Comparison of ENCODE assay signal across 8 cellular contexts in the genomic region with DNA sequence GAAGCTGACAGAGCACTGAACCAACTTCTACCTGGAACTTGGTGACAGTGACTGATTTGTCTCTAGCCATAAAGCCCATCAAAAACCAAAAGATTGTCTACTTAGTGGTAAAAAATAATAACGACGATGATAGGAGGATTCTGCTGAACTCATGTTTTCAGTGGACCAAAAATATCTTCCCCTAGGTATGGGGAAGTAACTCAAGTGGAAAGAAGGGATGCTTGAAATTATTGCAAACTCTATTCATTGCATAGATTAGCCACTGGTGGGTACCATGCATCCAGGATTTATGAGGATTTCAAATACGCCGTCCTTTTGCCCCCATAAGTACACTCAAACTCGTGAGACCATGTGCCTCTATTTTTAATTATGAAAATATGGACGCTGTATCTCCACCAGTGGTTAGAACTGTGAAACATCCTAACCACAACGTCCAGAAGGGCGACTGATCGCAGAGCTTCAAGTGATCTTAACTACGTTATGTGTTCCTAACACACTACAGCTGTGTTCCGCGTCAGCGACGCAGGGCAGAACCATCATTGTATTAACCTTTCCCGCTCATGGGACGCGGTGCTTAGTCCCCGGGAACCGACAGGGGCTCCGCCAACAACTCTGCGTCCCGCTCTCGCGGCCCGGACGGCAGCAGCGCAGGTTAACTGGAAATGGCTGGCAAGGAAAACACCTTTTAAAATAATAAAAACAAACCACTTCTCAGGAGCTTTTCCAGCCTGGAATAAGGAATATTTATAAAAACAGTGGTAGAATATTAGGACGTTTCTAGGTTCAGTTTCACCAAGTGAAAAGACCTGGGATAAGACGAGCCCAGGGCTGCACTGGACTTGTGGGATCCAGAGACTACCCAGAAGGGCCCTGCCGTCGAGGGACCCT. TPM values are rescaled to one million over a fixed set of nuclear protein-coding genes. Genes with fewer than 3 reads are reported as not detected.
DNase-seq lines count a peak whose midpoint lies in the region; ATAC-seq and TF ChIP-seq lines count a peak whose summit lies in the region.

No MANE protein-coding gene starts in this region.

- peaks cover 20% of the 10 kb centered on the region for H3K4me1 ChIP-seq in lower lobe of right lung

- ATAC-seq in HG03066 (IDR thresholded peaks at IDR 0.05; ENCODE audit: low read depth, unreplicated experiment) (peak; percentile 35), lower lobe of right lung (peak; percentile 67 to 74)

- POLR2A ChIA-PET in activated CD4-positive, alpha-beta T cell treated with anti-CD3 and anti-CD28 coated beads, Interleukin-2, amount 10 ng/mL, durations not matched to agents 7 days and 5 days (lab: Charles Lee) = no interaction called here

- DNase-seq in SKM-1 treated with dmso at 0.1 percent for 144 hours (lab: John Stamatoyannopoulos, UW; ENCODE audit: unreplicated experiment) = peak; percentile 40
- DNase-seq in SKM-1 (lab: John Stamatoyannopoulos, UW; ENCODE audit: unreplicated experiment) = no peak
- peak; percentile 24 for DNase-seq in NCI-H510A (lab: John Stamatoyannopoulos, UW)
- DNase-seq in activated CD4-positive, alpha-beta T cell treated with anti-CD3 and anti-CD28 coated beads, Interleukin-2, amount 10 ng/mL, durations not matched to agents 7 days and 5 days = peak; percentile 58
- peak; percentile 32 to 71 for DNase-seq in dermis microvascular lymphatic vessel endothelial cell (ENCODE audit: low read depth in 2 of 2)
- peak; percentile 61 for DNase-seq in lower lobe of right lung
- DNase-seq in stimulated activated CD4-positive, alpha-beta T cell treated with anti-CD3 and anti-CD28 coated beads, TNF-alpha, amount 100 ng/mL, for 4 hours (ENCODE audit: low read depth in 3 of 3) = peak; percentile 5 to 13 (median 7)

- CTCF ChIA-PET in activated CD4-positive, alpha-beta T cell treated with anti-CD3 and anti-CD28 coated beads, Interleukin-2, amount 10 ng/mL, durations not matched to agents 7 days and 5 days (lab: Charles Lee) = interaction anchor here (0.7 to 3.6 kb wide), 6 partner anchors 11 to 54 kb away, joined by 3 to 15 read pairs (median 4); no protein-coding TSS in a partner anchor

- intact Hi-C loops in lower lobe of right lung (cut with DNase I) = no loop called here

- no peaks in the 10 kb centered on the region for H3K9me3 ChIP-seq in lower lobe of right lung

- peak overlapping the region; percentile 92 for H3K27ac Mint-ChIP-seq in activated CD4-positive, alpha-beta T cell treated with anti-CD3 and anti-CD28 coated beads, Interleukin-2, amount 10 ng/mL, durations not matched to agents 7 days and 5 days

- no peaks in the 10 kb centered on the region for H3K27me3 ChIP-seq in lower lobe of right lung (ENCODE audit: low read depth)

- H3K4me3 ChIP-seq in lower lobe of right lung = peak overlapping the region; percentile 90

- peaks cover 25% of the 10 kb centered on the region for H3K36me3 ChIP-seq in lower lobe of right lung

- peak overlapping the region; percentile 80 for H3K4me3 Mint-ChIP-seq in activated CD4-positive, alpha-beta T cell treated with anti-CD3 and anti-CD28 coated beads, Interleukin-2, amount 10 ng/mL, durations not matched to agents 7 days and 5 days

- H3K27ac ChIP-seq in lower lobe of right lung = peak overlapping the region; percentile 92

- peaks cover 20% of the 10 kb centered on the region for H3K36me3 Mint-ChIP-seq in activated CD4-positive, alpha-beta T cell treated with anti-CD3 and anti-CD28 coated beads, Interleukin-2, amount 10 ng/mL, durations not matched to agents 7 days and 5 days (ENCODE audit: low read depth)

- no peak for TF ChIP-seq CTCF in lower lobe of right lung (IDR thresholded peaks at IDR 0.05)

- no peaks in the 10 kb centered on the region for H3K9me3 Mint-ChIP-seq in activated CD4-positive, alpha-beta T cell treated with anti-CD3 and anti-CD28 coated beads, Interleukin-2, amount 10 ng/mL, durations not matched to agents 7 days and 5 days

- peaks cover 34% of the 10 kb centered on the region for H3K4me1 Mint-ChIP-seq in activated CD4-positive, alpha-beta T cell treated with anti-CD3 and anti-CD28 coated beads, Interleukin-2, amount 10 ng/mL, durations not matched to agents 7 days and 5 days

- no peaks in the 10 kb centered on the region for H3K27me3 Mint-ChIP-seq in activated CD4-positive, alpha-beta T cell treated with anti-CD3 and anti-CD28 coated beads, Interleukin-2, amount 10 ng/mL, durations not matched to agents 7 days and 5 days

RNA-seq across cellular contexts. Expression of gene PEX1, which starts 0.8 kb away (rescaled TPM):
- total RNA-seq in activated CD4-positive, alpha-beta T cell treated with anti-CD3 and anti-CD28 coated beads, Interleukin-2, amount 10 ng/mL, durations not matched to agents 7 days and 5 days = 10 to 100 TPM; 16.1 to 18.9 TPM
- 9.2 and 10.0 TPM in 2 replicates for total RNA-seq in dermis microvascular lymphatic vessel endothelial cell
- 12.4 TPM for total RNA-seq in lower lobe of right lung

RNA-seq across cellular contexts. Expression of gene RBM48, which starts 1.1 kb away (rescaled TPM):
- total RNA-seq in activated CD4-positive, alpha-beta T cell treated with anti-CD3 and anti-CD28 coated beads, Interleukin-2, amount 10 ng/mL, durations not matched to agents 7 days and 5 days = 10 to 100 TPM; 17.7 to 18.4 TPM
- 7.3 and 9.2 TPM in 2 replicates for total RNA-seq in dermis microvascular lymphatic vessel endothelial cell
- total RNA-seq in lower lobe of right lung = 16.5 TPM

RNA-seq across cellular contexts. Expression of gene ERVW-1, which starts 49.8 kb away (rescaled TPM):
- not detected for total RNA-seq in activated CD4-positive, alpha-beta T cell treated with anti-CD3 and anti-CD28 coated beads, Interleukin-2, amount 10 ng/mL, durations not matched to agents 7 days and 5 days
- not detected in 2 replicates for total RNA-seq in dermis microvascular lymphatic vessel endothelial cell
- total RNA-seq in lower lobe of right lung = not detected
